Comparison of ENCODE assay signal across 8 cellular contexts in genomic region chr1:38551908-38552307, GRCh38.
"Had no signal": no experiment of that assay in that cellular context is flagged by ENCODE, and none has a peak within 500 bp of the region (broad histone marks: within the 10 kb centered on the region; RNA-seq: fewer than 3 reads in every experiment).

No MANE protein-coding gene starts in this region.

- ATAC-seq: GM12878 had no signal

- FAIRE-seq: G401.6, GM12891, GM12892, GM18507, GM19239 had no signal

- H3K4me3 ChIP-seq: GM12878 had no signal

- DNase-seq: GDM1, GF-D8 had no signal
